In genomic region chr12:14766649-14767215, GRCh38 we compare ENCODE assay signal across 14 cellular contexts. TPM values are rescaled to one million over a fixed set of nuclear protein-coding genes. Genes with fewer than 3 reads are reported as not detected.
DNase-seq lines count a peak whose midpoint lies in the region; ATAC-seq, FAIRE-seq and TF ChIP-seq lines count a peak whose summit lies in the region.
"Had no signal": no experiment of that assay in that cellular context is flagged by ENCODE, and none has a peak within 500 bp of the region (broad histone marks: within the 10 kb centered on the region; RNA-seq: fewer than 3 reads in every experiment).

No MANE protein-coding gene starts in this region.

- H2BK15ac ChIP-seq in H1 (ENCODE audit: low read length): no peak overlapping the region

- TF ChIP-seq RAD21 in HepG2 (CRISPR knock-in tag; IDR thresholded peaks at IDR 0.05) (no peak), H1 (IDR thresholded peaks at IDR 0.05 in 1 of 2, conservative IDR thresholded peaks at IDR 0.05 in 1 of 2; ENCODE audit: low read depth in 2 of 2, low read length in 2 of 2) (no peak)

- H3K23ac ChIP-seq in H1 (ENCODE audit: insufficient read length): no peak overlapping the region

- H3K4me3 ChIP-seq in HepG2 (replicated peaks in 1 of 3; ENCODE audit: insufficient read depth in 1 of 3, low read depth in 2 of 3, low read length in 3 of 3): no peak overlapping the region
- H3K4me3 ChIP-seq in right lobe of liver: no peak overlapping the region
- H3K4me3 ChIP-seq in H1 (ENCODE audit: extremely low read depth in 1 of 4, insufficient read depth in 2 of 4, low read depth in 3 of 4, low read length in 4 of 4): no peak overlapping the region

- H2BK5ac ChIP-seq in H1 (ENCODE audit: low read depth, low read length): no peak overlapping the region

- POLR2A ChIA-PET in HepG2 (lab: Yijun Ruan, JAX): no interaction called here
- POLR2A ChIA-PET in H1 (lab: Charles Lee; ENCODE audit: partially characterized antibody): interaction anchor here (0.9 to 2.6 kb wide), 5 partner anchors 8 to 73 kb away, joined by 3 to 12 read pairs (median 4); partner anchors contain the start of genes C12orf60 and WBP11

- no peak overlapping the region for H3K14ac ChIP-seq in H1 (ENCODE audit: insufficient read length)

- H2BK20ac ChIP-seq in H1 (ENCODE audit: low read length): no peak overlapping the region

- no peaks in the 10 kb centered on the region; the same call in 1 of the 2 replicates for H3K23me2 ChIP-seq in H1 (ENCODE audit: low read depth, low read length)

- CTCF ChIA-PET in HepG2 (lab: Yijun Ruan, JAX; ENCODE audit: low intra/inter-chr PET ratio, low total read pairs) (no interaction called here), H1 (lab: Charles Lee; ENCODE audit: partially characterized antibody) (interaction anchor here (1.6 kb wide), 1 partner anchor 11 kb away, joined by 4 read pairs; no protein-coding TSS in a partner anchor)

- no peak overlapping the region for H3K27ac ChIP-seq in HepG2 (ENCODE audit: extremely low read length, insufficient read depth, low read length)
- H3K27ac ChIP-seq in right lobe of liver: no peak overlapping the region
- H3K27ac ChIP-seq in H1 (ENCODE audit: low read depth, low read length): no peak overlapping the region

- H4K91ac ChIP-seq in H1 (replicated peaks; ENCODE audit: insufficient read length, low read length): no peak overlapping the region

- H3K4me1 ChIP-seq in HepG2 (ENCODE audit: insufficient read depth, low read length) (peaks cover 29% of the 10 kb centered on the region), right lobe of liver (peaks cover 0 to 21% (median 3%) of the 10 kb centered on the region in 4 donors), H1 (replicated peaks in 1 of 4; ENCODE audit: control insufficient read depth in 3 of 4, insufficient read depth in 4 of 4, low read length in 3 of 4) (no peaks in the 10 kb centered on the region; a peak in 2 of 7 replicates)

- H3K4me2 ChIP-seq in HepG2 (ENCODE audit: low read depth, low read length) (no peak overlapping the region; the same call in 1 of the 2 replicates), H1 (ENCODE audit: insufficient read depth in 1 of 2, low read depth in 2 of 2, low read length in 2 of 2) (no peak overlapping the region)

- TF ChIP-seq POLR2A in HepG2 (IDR thresholded peaks at IDR 0.05; ENCODE audit: insufficient read depth in 1 of 2, low read depth in 2 of 2, low read length in 2 of 2): no peak
- no peak for TF ChIP-seq POLR2A in right lobe of liver (IDR thresholded peaks at IDR 0.05)
- TF ChIP-seq POLR2A in H1 (IDR thresholded peaks at IDR 0.05; ENCODE audit: control extremely low read depth in 1 of 2, low read depth in 2 of 2, low read length in 2 of 2): peak in 1 of 2 experiments; percentile 45; a peak in 1 of 3 replicates

- intact Hi-C loops in HepG2 (cut with micrococcal nuclease; ENCODE audit: unreplicated experiment) (no loop called here), right lobe of liver (cut with DNase I) (no loop called here)

- TF ChIP-seq EP300 in HepG2 (IDR thresholded peaks at IDR 0.05; ENCODE audit: low read depth in 2 of 2, low read length in 2 of 2): no peak
- TF ChIP-seq EP300 in HepG2 (CRISPR knock-in tag; IDR thresholded peaks at IDR 0.05; ENCODE audit: borderline replicate concordance): no peak
- TF ChIP-seq EP300 in H1 (IDR thresholded peaks at IDR 0.05; ENCODE audit: borderline replicate concordance in 1 of 2, low read depth in 2 of 2, low read length in 2 of 2): no peak

- FAIRE-seq in HepG2 (lab: Jason Lieb, UNC): no peak
- FAIRE-seq in H1 (lab: Jason Lieb, UNC): no peak
- FAIRE-seq in frontal cortex (lab: Jason Lieb, UNC): no peak

- no peak overlapping the region for H3K18ac ChIP-seq in H1 (ENCODE audit: extremely low read depth, low read length)

- H4K8ac ChIP-seq in H1 (ENCODE audit: extremely low read depth, insufficient read depth, low read length): no peak overlapping the region

- H3K9ac ChIP-seq in HepG2 (ENCODE audit: insufficient read depth, low read depth, low read length) (no peak overlapping the region), H1 (replicated peaks in 1 of 4; ENCODE audit: extremely low read depth in 1 of 4, low read depth in 3 of 4, low read length in 3 of 4) (no peak overlapping the region)

- in situ Hi-C loops in HepG2 (cut with HindIII; ENCODE audit: extremely low pct_ligation_motif_present, low pct_unique_long_range_greater_than_20kb): no loop called here

- DNase-seq in HepG2 (ENCODE audit: low spot score) (no peak), right lobe of liver (no peak), NCI-H69 (lab: John Stamatoyannopoulos, UW) (peak; percentile 0), H1 (ENCODE audit: low read depth in 1 of 2, low spot score in 2 of 2) (no peak), NCI-H2081 (lab: John Stamatoyannopoulos, UW) (no peak), frontal cortex (ENCODE audit: low spot score in 2 of 2) (no peak)
- DNase-seq: effector CD4-positive, alpha-beta T cell; kidney glomerular epithelial cell; NCI-H2029; SHP77 treated with DMSO at 0.1 percent for 48 hours had no signal

- TF ChIP-seq CTCF in HepG2 (CRISPR knock-in tag; IDR thresholded peaks at IDR 0.05) (no peak), right lobe of liver (IDR thresholded peaks at IDR 0.05) (no peak), H1 (IDR thresholded peaks at IDR 0.05; ENCODE audit: control extremely low read depth in 1 of 3, insufficient read depth in 1 of 3, low read depth in 1 of 3, low read length in 3 of 3) (no peak)

- H3K36me3 ChIP-seq in HepG2 (replicated peaks in 1 of 2; ENCODE audit: control insufficient read depth in 1 of 2, insufficient read depth in 2 of 2, low read length in 2 of 2) (no peaks in the 10 kb centered on the region), right lobe of liver (no peaks in the 10 kb centered on the region), H1 (ENCODE audit: control insufficient read depth in 2 of 4, insufficient read depth in 4 of 4, low read length in 3 of 4) (peaks cover 0 to 4% (median under 1%) of the 10 kb centered on the region in 4 experiments; a peak in 1 of 8 replicates)

- peaks cover 3% of the 10 kb centered on the region; the same call in 1 of the 2 replicates for H4K20me1 ChIP-seq in HepG2 (ENCODE audit: insufficient read depth, low read length)
- H4K20me1 ChIP-seq in H1 (replicated peaks in 1 of 2; ENCODE audit: control insufficient read depth in 1 of 2, insufficient read depth in 2 of 2, low read length in 2 of 2): peaks cover 0 to 4% of the 10 kb centered on the region in 2 experiments

- H3K56ac ChIP-seq in H1 (replicated peaks; ENCODE audit: insufficient read length, low read depth, low read length): no peak overlapping the region

- no TSS peak for BruUV-seq in HepG2 (replicated peaks; lab: Mats Ljungman, UMichigan)

- H3K27me3 ChIP-seq in HepG2 (ENCODE audit: control insufficient read depth in 1 of 2, insufficient read depth in 2 of 2, low read length in 2 of 2) (no peaks in the 10 kb centered on the region; a peak in 1 of 5 replicates), right lobe of liver (no peaks in the 10 kb centered on the region), H1 (replicated peaks in 1 of 4; ENCODE audit: control insufficient read depth in 3 of 4, extremely low read depth in 1 of 4, insufficient read depth in 3 of 4, low read length in 3 of 4) (no peaks in the 10 kb centered on the region)

- no peaks in the 10 kb centered on the region for H3K79me1 ChIP-seq in H1 (ENCODE audit: low read depth, low read length)

- H2AK5ac ChIP-seq in H1 (ENCODE audit: low read depth, low read length): no peak overlapping the region

- H3K9me3 ChIP-seq in HepG2 (ENCODE audit: low read length) (no peaks in the 10 kb centered on the region), right lobe of liver (no peaks in the 10 kb centered on the region), H1 (ENCODE audit: insufficient read depth in 2 of 2, low read depth in 1 of 2, low read length in 1 of 2) (peaks cover 0 to 3% of the 10 kb centered on the region in 2 experiments; a peak in 1 of 4 replicates)

- H2BK12ac ChIP-seq in H1 (ENCODE audit: low read depth, low read length): no peak overlapping the region

- 95% methylated on average over 3 of the region's 3 CpGs for WGBS in HepG2 (ENCODE audit: low lambda C conversion rate)
- 95% methylated on average over 3 of the region's 3 CpGs for WGBS in right lobe of liver (ENCODE audit: insufficient coverage, low coverage, low lambda C conversion rate, missing lambda C conversion rate)
- WGBS in H1 (ENCODE audit: extremely low coverage in 1 of 2, insufficient coverage in 1 of 2, insufficient read length in 1 of 2, insufficient replicate concordance in 2 of 2, low coverage in 1 of 2, low lambda C conversion rate in 2 of 2, missing lambda C conversion rate in 1 of 2), 2 experiments: 88% methylated on average over 3 of the region's 3 CpGs; no CpG with 5 or more reads in 1 of the 2 experiments

- H3K79me2 ChIP-seq in HepG2 (ENCODE audit: insufficient read depth, low read length) (peaks cover 37% of the 10 kb centered on the region), H1 (ENCODE audit: control insufficient read depth in 1 of 2, insufficient read depth in 2 of 2, low read length in 2 of 2) (peaks cover 0 to 41% of the 10 kb centered on the region in 2 experiments; a peak in 2 of 4 replicates)

- H4K5ac ChIP-seq in H1 (ENCODE audit: insufficient read length, low read depth, low read length): no peak overlapping the region

- no peak overlapping the region for H2BK120ac ChIP-seq in H1 (replicated peaks; ENCODE audit: low read depth, low read length)

- ATAC-seq in HepG2 (no peak), right lobe of liver (no peak), GM19397 (IDR thresholded peaks at IDR 0.05; ENCODE audit: unreplicated experiment) (no peak), HG03565 (IDR thresholded peaks at IDR 0.05; ENCODE audit: unreplicated experiment) (no peak)

- H3K4ac ChIP-seq in H1 (replicated peaks; ENCODE audit: insufficient read length, low read depth, low read length): no peak overlapping the region

- no peak overlapping the region for H2AFZ ChIP-seq in HepG2 (ENCODE audit: low read length)
- no peak overlapping the region for H2AFZ ChIP-seq in H1 (ENCODE audit: low read length)

RNA-seq across cellular contexts. Expression of gene WBP11, which starts 36.5 kb away (rescaled TPM):
- total RNA-seq in HepG2 (2016; rRNA removed; fragmentation: Illumina TruSeq; extraction: Trizol): 31.0 and 44.4 TPM in 2 replicates
- total RNA-seq in HepG2 (2016; cell fraction: cytosol; rRNA removed; fragmentation: Illumina TruSeq; extraction: Trizol; ENCODE audit: low read depth): 6.5 and 7.2 TPM in 2 replicates
- total RNA-seq in HepG2 (2016; cell fraction: insoluble cytoplasmic fraction; rRNA removed; fragmentation: Illumina TruSeq; extraction: Trizol): 30.6 and 36.1 TPM in 2 replicates
- total RNA-seq in HepG2 (2016; cell fraction: membrane; rRNA removed; fragmentation: Illumina TruSeq; extraction: Trizol): 24.9 and 28.2 TPM in 2 replicates
- total RNA-seq in HepG2 (2016; cell fraction: nucleus; rRNA removed; fragmentation: Illumina TruSeq; extraction: Trizol): 27.7 and 30.7 TPM in 2 replicates
- polyA plus RNA-seq in HepG2 (2011; rRNA removed): 6.6 and 7.6 TPM in 2 replicates
- 3.2 and 3.3 TPM in 2 replicates for polyA plus RNA-seq in HepG2 (2011; cell fraction: cytosol; rRNA removed)
- polyA plus RNA-seq in HepG2 (2011; cell fraction: nucleus; rRNA removed): 5.2 and 5.6 TPM in 2 replicates
- polyA plus RNA-seq in HepG2 (2012): 17.5 and 40.2 TPM in 2 replicates
- 10.8 and 13.6 TPM in 2 replicates for polyA plus RNA-seq in HepG2 (2016; cell fraction: cytosol; fragmentation: Illumina TruSeq; extraction: Trizol; ENCODE audit: low read depth)
- 52.7 and 58.9 TPM in 2 replicates for polyA plus RNA-seq in HepG2 (2016; cell fraction: insoluble cytoplasmic fraction; fragmentation: Illumina TruSeq; extraction: Trizol; ENCODE audit: low read depth)
- 25.3 and 27.1 TPM in 2 replicates for polyA plus RNA-seq in HepG2 (2016; cell fraction: membrane; fragmentation: Illumina TruSeq; extraction: Trizol; ENCODE audit: low read depth)
- polyA plus RNA-seq in HepG2 (2016; cell fraction: nucleus; fragmentation: Illumina TruSeq; extraction: Trizol; ENCODE audit: insufficient read depth, low read depth): 39.7 and 45.9 TPM in 2 replicates
- 4.2 and 9.5 TPM in 2 replicates for polyA minus RNA-seq in HepG2 (2011; rRNA and poly(A)+ RNA removed; ENCODE audit: low replicate concordance)
- 9.1 and 10.0 TPM in 2 replicates for polyA minus RNA-seq in HepG2 (2011; cell fraction: cytosol; rRNA and poly(A)+ RNA removed)
- polyA minus RNA-seq in HepG2 (2011; cell fraction: nucleus; rRNA and poly(A)+ RNA removed): 26.1 and 28.3 TPM in 2 replicates
- 10 to 100 TPM in 4 of 6 experiments, 1 to 10 TPM in 2; 8.6 to 24.9 (median 16.9) TPM for total RNA-seq in right lobe of liver
- 122 and 134 TPM in 2 replicates for total RNA-seq in H1 (2021; fragmentation: NEBNext Ultra II Directional; extraction: Animal tissue kit (Norgen Biotek cat#: 25700))
- polyA plus RNA-seq in H1 (2011; rRNA removed): 22.1 and 24.0 TPM in 2 replicates
- 13.6 TPM for polyA plus RNA-seq in H1 (2011; cell fraction: cytosol; rRNA removed)
- 19.4 TPM for polyA plus RNA-seq in H1 (2011; cell fraction: nucleus; rRNA removed)
- 48.7 to 91.9 TPM (median 53.8 TPM) in 4 replicates for polyA plus RNA-seq in H1 (2012, experiment 1 of 2)
- 29.8 TPM for polyA plus RNA-seq in H1 (2012, experiment 2 of 2)
- 86.1 TPM for polyA plus RNA-seq in H1 (2013, experiment 1 of 2)
- 94.0 TPM for polyA plus RNA-seq in H1 (2013, experiment 2 of 2)
- polyA minus RNA-seq in H1 (2011; rRNA and poly(A)+ RNA removed): 17.5 and 18.9 TPM in 2 replicates
- polyA minus RNA-seq in H1 (2011; cell fraction: cytosol; rRNA and poly(A)+ RNA removed): 24.6 TPM
- polyA minus RNA-seq in H1 (2011; cell fraction: nucleus; rRNA and poly(A)+ RNA removed): 23.2 TPM
- total RNA-seq in frontal cortex: 20.8 TPM

RNA-seq across cellular contexts. Expression of gene C12orf60, which starts 36.7 kb away (rescaled TPM):
- total RNA-seq in HepG2 (2016; rRNA removed; fragmentation: Illumina TruSeq; extraction: Trizol) (1.4 and 2.3 TPM in 2 replicates), right lobe of liver (under 1 TPM; 0.37 to 0.91 (median 0.74) TPM), frontal cortex (1.6 TPM)
- 0.20 and 0.35 TPM in 2 replicates for total RNA-seq in HepG2 (2016; cell fraction: cytosol; rRNA removed; fragmentation: Illumina TruSeq; extraction: Trizol; ENCODE audit: low read depth)
- total RNA-seq in HepG2 (2016; cell fraction: insoluble cytoplasmic fraction; rRNA removed; fragmentation: Illumina TruSeq; extraction: Trizol): 1.1 and 1.5 TPM in 2 replicates
- total RNA-seq in HepG2 (2016; cell fraction: membrane; rRNA removed; fragmentation: Illumina TruSeq; extraction: Trizol): 0.96 and 1.1 TPM in 2 replicates
- total RNA-seq in HepG2 (2016; cell fraction: nucleus; rRNA removed; fragmentation: Illumina TruSeq; extraction: Trizol): 1.1 and 1.5 TPM in 2 replicates
- polyA plus RNA-seq in HepG2 (2011; rRNA removed) (0.55 and 0.69 TPM in 2 replicates), H1 (2011; rRNA removed) (0.91 and 1.2 TPM in 2 replicates)
- 0.48 and 0.67 TPM in 2 replicates for polyA plus RNA-seq in HepG2 (2011; cell fraction: cytosol; rRNA removed)
- polyA plus RNA-seq in HepG2 (2011; cell fraction: nucleus; rRNA removed): 0.16 and 0.23 TPM in 2 replicates
- 1.2 and 1.5 TPM in 2 replicates for polyA plus RNA-seq in HepG2 (2012)
- 0.35 and 0.53 TPM in 2 replicates for polyA plus RNA-seq in HepG2 (2016; cell fraction: cytosol; fragmentation: Illumina TruSeq; extraction: Trizol; ENCODE audit: low read depth)
- 1.7 and 2.0 TPM in 2 replicates for polyA plus RNA-seq in HepG2 (2016; cell fraction: insoluble cytoplasmic fraction; fragmentation: Illumina TruSeq; extraction: Trizol; ENCODE audit: low read depth)
- 0.50 and 0.56 TPM in 2 replicates for polyA plus RNA-seq in HepG2 (2016; cell fraction: membrane; fragmentation: Illumina TruSeq; extraction: Trizol; ENCODE audit: low read depth)
- polyA plus RNA-seq in HepG2 (2016; cell fraction: nucleus; fragmentation: Illumina TruSeq; extraction: Trizol; ENCODE audit: insufficient read depth, low read depth): 1.4 and 1.8 TPM in 2 replicates
- 0.33 and 0.72 TPM in 2 replicates for polyA minus RNA-seq in HepG2 (2011; rRNA and poly(A)+ RNA removed; ENCODE audit: low replicate concordance)
- 0.49 and 0.53 TPM in 2 replicates for polyA minus RNA-seq in HepG2 (2011; cell fraction: cytosol; rRNA and poly(A)+ RNA removed)
- polyA minus RNA-seq in HepG2 (2011; cell fraction: nucleus; rRNA and poly(A)+ RNA removed): 0.37 and 0.52 TPM in 2 replicates
- total RNA-seq in H1 (2021; fragmentation: NEBNext Ultra II Directional; extraction: Animal tissue kit (Norgen Biotek cat#: 25700)): 1.2 and 1.5 TPM in 2 replicates
- 1.2 TPM for polyA plus RNA-seq in H1 (2011; cell fraction: cytosol; rRNA removed)
- 1.4 TPM for polyA plus RNA-seq in H1 (2011; cell fraction: nucleus; rRNA removed)
- 0.55 to 1.5 TPM (median 0.97 TPM) in 4 replicates for polyA plus RNA-seq in H1 (2012, experiment 1 of 2)
- polyA plus RNA-seq in H1 (2012, experiment 2 of 2): 0.56 TPM
- polyA plus RNA-seq in H1 (2013, experiment 1 of 2): 1.8 TPM
- 1.6 TPM for polyA plus RNA-seq in H1 (2013, experiment 2 of 2)
- 0.88 and 1.0 TPM in 2 replicates for polyA minus RNA-seq in H1 (2011; rRNA and poly(A)+ RNA removed)
- polyA minus RNA-seq in H1 (2011; cell fraction: cytosol; rRNA and poly(A)+ RNA removed): 1.1 TPM
- 2.7 TPM for polyA minus RNA-seq in H1 (2011; cell fraction: nucleus; rRNA and poly(A)+ RNA removed)

RNA-seq across cellular contexts. Expression of gene SMCO3, which starts 47.2 kb away (rescaled TPM):
- total RNA-seq in HepG2 (2016; rRNA removed; fragmentation: Illumina TruSeq; extraction: Trizol) (0.11 and 0.42 TPM in 2 replicates), right lobe of liver (under 1 TPM in 5 of 6 experiments, not detected in 1; 0.24 to 0.68 (median 0.40) TPM), frontal cortex (0.41 TPM)
- not detected in 2 replicates for total RNA-seq in HepG2 (2016; cell fraction: cytosol; rRNA removed; fragmentation: Illumina TruSeq; extraction: Trizol; ENCODE audit: low read depth)
- total RNA-seq in HepG2 (2016; cell fraction: insoluble cytoplasmic fraction; rRNA removed; fragmentation: Illumina TruSeq; extraction: Trizol): 0.25 and 0.30 TPM in 2 replicates
- total RNA-seq in HepG2 (2016; cell fraction: membrane; rRNA removed; fragmentation: Illumina TruSeq; extraction: Trizol): 0.09 TPM in 1 of 2 replicates, not detected in the other
- 0.65 and 0.78 TPM in 2 replicates for total RNA-seq in HepG2 (2016; cell fraction: nucleus; rRNA removed; fragmentation: Illumina TruSeq; extraction: Trizol)
- polyA plus RNA-seq in HepG2 (2011; rRNA removed) (0.14 and 0.29 TPM in 2 replicates), H1 (2011; rRNA removed) (not detected in 2 replicates)
- polyA plus RNA-seq in HepG2 (2011; cell fraction: cytosol; rRNA removed): 0.07 and 0.18 TPM in 2 replicates
- polyA plus RNA-seq in HepG2 (2011; cell fraction: nucleus; rRNA removed): 0.10 and 0.26 TPM in 2 replicates
- 0.31 and 0.62 TPM in 2 replicates for polyA plus RNA-seq in HepG2 (2012)
- polyA plus RNA-seq in HepG2 (2016; cell fraction: cytosol; fragmentation: Illumina TruSeq; extraction: Trizol; ENCODE audit: low read depth): 0.05 TPM in 1 of 2 replicates, not detected in the other
- 0.11 and 0.22 TPM in 2 replicates for polyA plus RNA-seq in HepG2 (2016; cell fraction: insoluble cytoplasmic fraction; fragmentation: Illumina TruSeq; extraction: Trizol; ENCODE audit: low read depth)
- polyA plus RNA-seq in HepG2 (2016; cell fraction: membrane; fragmentation: Illumina TruSeq; extraction: Trizol; ENCODE audit: low read depth): not detected in 2 replicates
- 0.64 and 0.79 TPM in 2 replicates for polyA plus RNA-seq in HepG2 (2016; cell fraction: nucleus; fragmentation: Illumina TruSeq; extraction: Trizol; ENCODE audit: insufficient read depth, low read depth)
- polyA minus RNA-seq in HepG2 (2011; rRNA and poly(A)+ RNA removed; ENCODE audit: low replicate concordance): not detected in 2 replicates
- polyA minus RNA-seq in HepG2 (2011; cell fraction: cytosol; rRNA and poly(A)+ RNA removed): 0.30 TPM in 1 of 2 replicates, not detected in the other
- polyA minus RNA-seq in HepG2 (2011; cell fraction: nucleus; rRNA and poly(A)+ RNA removed): 1.6 and 2.1 TPM in 2 replicates
- not detected in 2 replicates for total RNA-seq in H1 (2021; fragmentation: NEBNext Ultra II Directional; extraction: Animal tissue kit (Norgen Biotek cat#: 25700))
- not detected for polyA plus RNA-seq in H1 (2011; cell fraction: cytosol; rRNA removed)
- polyA plus RNA-seq in H1 (2011; cell fraction: nucleus; rRNA removed): not detected
- 0.08 TPM in 1 of 4 replicates, not detected in the others for polyA plus RNA-seq in H1 (2012, experiment 1 of 2)
- polyA plus RNA-seq in H1 (2012, experiment 2 of 2): not detected
- polyA plus RNA-seq in H1 (2013, experiment 1 of 2): not detected
- polyA plus RNA-seq in H1 (2013, experiment 2 of 2): not detected
- not detected in 2 replicates for polyA minus RNA-seq in H1 (2011; rRNA and poly(A)+ RNA removed)
- polyA minus RNA-seq in H1 (2011; cell fraction: cytosol; rRNA and poly(A)+ RNA removed): not detected
- not detected for polyA minus RNA-seq in H1 (2011; cell fraction: nucleus; rRNA and poly(A)+ RNA removed)
- total RNA-seq: OCI-LY7; T-helper 2 cell treated with Interferon-gamma antibody and Interleukin-4, amounts not matched to agents 100 ng/mL and 5 ng/mL, for 36 hours had no signal

Comparison
In these comparisons a context has a peak if more than half of its experiments do, and no peak if none do; other contexts are left out.
1. Of the 41 proteins assayed by ChIP-seq in both HepG2 and H1: peak only in HepG2: MAFK; only in H1: POLR2AphosphoS5; in both: none; in neither: 38; mixed calls (peak in some experiments, not most) for 1.